Comparison of ENCODE assay signal across 30 cellular contexts in the genomic region with DNA sequence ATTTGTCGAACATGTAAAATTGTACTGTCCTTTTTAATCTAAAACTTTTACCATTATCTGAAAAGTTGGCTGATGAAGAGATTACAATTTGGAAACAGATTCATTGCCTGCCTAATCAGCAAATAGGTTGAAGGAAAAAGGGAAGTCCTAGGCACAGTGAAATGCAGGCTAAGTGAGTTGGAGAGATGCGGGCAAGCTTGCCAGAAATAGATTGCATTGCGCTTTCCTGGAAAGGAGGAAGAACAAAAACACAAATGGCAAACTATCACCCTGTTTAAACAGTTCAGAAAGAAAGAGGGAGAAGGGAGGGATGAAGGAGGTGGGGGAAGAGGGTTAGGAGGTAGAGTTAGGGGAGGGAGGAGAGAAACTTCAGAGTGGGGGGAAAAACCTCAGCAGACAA.
A peak's percentile ranks its signal among the peaks of the same experiment; 100 is the strongest.
DNase-seq lines count a peak whose midpoint lies in the region; ATAC-seq, FAIRE-seq and TF ChIP-seq lines count a peak whose summit lies in the region.
"Had no signal": no experiment of that assay in that cellular context is flagged by ENCODE, and none has a peak within 500 bp of the region (broad histone marks: within the 10 kb centered on the region; RNA-seq: fewer than 3 reads in every experiment).

No MANE protein-coding gene starts in this region.

- intact Hi-C loops in HepG2 (cut with micrococcal nuclease; ENCODE audit: unreplicated experiment): no loop called here

- in situ Hi-C loops in HepG2 (cut with HindIII; ENCODE audit: extremely low pct_ligation_motif_present, low pct_unique_long_range_greater_than_20kb): no loop called here

- H3K79me2 ChIP-seq in HepG2 (ENCODE audit: insufficient read depth, low read length): no peaks in the 10 kb centered on the region

- no peak for FAIRE-seq in HepG2 (lab: Jason Lieb, UNC)
- no peak for FAIRE-seq in D721Med (lab: Jason Lieb, UNC)
- FAIRE-seq: A204.1, GM12892, islet of Langerhans had no signal

- POLR2A ChIA-PET in HepG2 (lab: Yijun Ruan, JAX): no interaction called here

- ATAC-seq in HepG2: no peak
- ATAC-seq: body of pancreas, left lobe of liver had no signal

- TF ChIP-seq RAD21 in HepG2 (CRISPR knock-in tag; IDR thresholded peaks at IDR 0.05): no peak

- no TSS peak for BruUV-seq in HepG2 (replicated peaks; lab: Mats Ljungman, UMichigan)

- no peaks in the 10 kb centered on the region for H3K4me1 ChIP-seq in HepG2 (ENCODE audit: insufficient read depth, low read length)
- H3K4me1 ChIP-seq: body of pancreas, Peyer's patch, sigmoid colon, stomach had no signal

- no peak overlapping the region for H3K9ac ChIP-seq in HepG2 (ENCODE audit: insufficient read depth, low read depth, low read length)

- H2AFZ ChIP-seq in HepG2 (ENCODE audit: low read length): no peak overlapping the region

- H3K4me3 ChIP-seq in HepG2 (replicated peaks in 1 of 3; ENCODE audit: insufficient read depth in 1 of 3, low read depth in 2 of 3, low read length in 3 of 3): no peak overlapping the region
- H3K4me3 ChIP-seq: body of pancreas, Peyer's patch, sigmoid colon, stomach had no signal

- H4K20me1 ChIP-seq in HepG2 (ENCODE audit: insufficient read depth, low read length): no peaks in the 10 kb centered on the region

- no peak overlapping the region for H3K27ac ChIP-seq in HepG2 (ENCODE audit: extremely low read length, insufficient read depth, low read length)
- H3K27ac ChIP-seq: body of pancreas, neutrophil, Peyer's patch, sigmoid colon, stomach had no signal

- no peaks in the 10 kb centered on the region for H3K36me3 ChIP-seq in HepG2 (replicated peaks in 1 of 2; ENCODE audit: control insufficient read depth in 1 of 2, insufficient read depth in 2 of 2, low read length in 2 of 2)
- H3K36me3 ChIP-seq: neutrophil, Peyer's patch, sigmoid colon, stomach had no signal

- TF ChIP-seq EP300 in HepG2 (IDR thresholded peaks at IDR 0.05; ENCODE audit: low read depth in 2 of 2, low read length in 2 of 2) (no peak), HepG2 (CRISPR knock-in tag; IDR thresholded peaks at IDR 0.05; ENCODE audit: borderline replicate concordance) (no peak)

- no peaks in the 10 kb centered on the region for H3K27me3 ChIP-seq in HepG2 (ENCODE audit: control insufficient read depth in 1 of 2, insufficient read depth in 2 of 2, low read length in 2 of 2)
- H3K27me3 ChIP-seq: body of pancreas, neutrophil, Peyer's patch, sigmoid colon, stomach had no signal

- no peak for TF ChIP-seq POLR2A in HepG2 (IDR thresholded peaks at IDR 0.05; ENCODE audit: insufficient read depth in 1 of 2, low read depth in 2 of 2, low read length in 2 of 2)

- WGBS in HepG2 (ENCODE audit: low lambda C conversion rate): 45% methylated on average over 3 of the region's 3 CpGs

- no peak overlapping the region for H3K4me2 ChIP-seq in HepG2 (ENCODE audit: low read depth, low read length)

- DNase-seq in CD1c-positive myeloid dendritic cell (ENCODE audit: extremely low spot score) (peak; percentile 24), MV-4-11 (lab: John Stamatoyannopoulos, UW) (peak; percentile 88), SKM-1 treated with dmso at 0.1 percent for 144 hours (lab: John Stamatoyannopoulos, UW; ENCODE audit: unreplicated experiment) (peak; percentile 40), HepG2 (ENCODE audit: low spot score) (no peak), D721Med (ENCODE audit: insufficient read length, low spot score) (no peak), putamen (ENCODE audit: low spot score) (no peak), DMS 273 treated with DMSO at 0.1 percent for 48 hours (lab: John Stamatoyannopoulos, UW) (no peak)
- no peak for DNase-seq in activated CD4-positive, alpha-beta T cell treated with anti-CD3 and anti-CD28 coated beads for 1 hour
- DNase-seq: activated CD4-positive, alpha-beta memory T cell treated with anti-CD3 and anti-CD28 coated beads for 36 hours; activated naive CD4-positive, alpha-beta T cell treated with anti-CD3 and anti-CD28 coated beads, Interleukin-2, amount 10 ng/mL, durations not matched to agents 7 days and 5 days; body of pancreas; CD8-positive, alpha-beta memory T cell; dermis blood vessel endothelial cell; DMS153; endodermal cell; IMR-90; mesenchymal stem cell; NCI-H1930; NCI-H524; Peyer's patch; SIG-M5; sigmoid colon; stimulated activated CD4-positive, alpha-beta T cell treated with anti-CD3 and anti-CD28 coated beads, Interleukin-4, amount 100 ng/mL, for 1 hour; stomach; T1000 had no signal

- CTCF ChIA-PET in HepG2 (lab: Yijun Ruan, JAX; ENCODE audit: low intra/inter-chr PET ratio, low total read pairs): no interaction called here

- no peaks in the 10 kb centered on the region for H3K9me3 ChIP-seq in HepG2 (ENCODE audit: low read length)
- H3K9me3 ChIP-seq: body of pancreas, neutrophil, Peyer's patch, sigmoid colon, stomach had no signal

- TF ChIP-seq CTCF in HepG2 (CRISPR knock-in tag; IDR thresholded peaks at IDR 0.05) (no peak), D721Med (IDR thresholded peaks at IDR 0.05; ENCODE audit: insufficient read depth, missing control alignments) (no peak)

TF ChIP-seq in HepG2, 621 proteins besides CTCF, POLR2A, EP300 and RAD21:
- TF ChIP-seq, protein P1, sequence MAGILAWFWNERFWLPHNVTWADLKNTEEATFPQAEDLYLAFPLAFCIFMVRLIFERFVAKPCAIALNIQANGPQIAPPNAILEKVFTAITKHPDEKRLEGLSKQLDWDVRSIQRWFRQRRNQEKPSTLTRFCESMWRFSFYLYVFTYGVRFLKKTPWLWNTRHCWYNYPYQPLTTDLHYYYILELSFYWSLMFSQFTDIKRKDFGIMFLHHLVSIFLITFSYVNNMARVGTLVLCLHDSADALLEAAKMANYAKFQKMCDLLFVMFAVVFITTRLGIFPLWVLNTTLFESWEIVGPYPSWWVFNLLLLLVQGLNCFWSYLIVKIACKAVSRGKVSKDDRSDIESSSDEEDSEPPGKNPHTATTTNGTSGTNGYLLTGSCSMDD (CRISPR knock-in tag; IDR thresholded peaks at IDR 0.05): no peak
- no peak for TF ChIP-seq ZNF331 (CRISPR knock-in tag; IDR thresholded peaks at IDR 0.05)
- TF ChIP-seq HNRNPK (IDR thresholded peaks at IDR 0.05; ENCODE audit: low read depth, low read length, poor library complexity, severe bottlenecking): peak; percentile 67
- TF ChIP-seq PCBP2 (optimal IDR thresholded peaks at IDR 0.05; ENCODE audit: low read depth, low read length, poor library complexity, severe bottlenecking): peak; percentile 34

Comparison
In these comparisons a context has a peak if more than half of its experiments do, and no peak if none do; other contexts are left out.
1. DNase-seq: peak in CD1c-positive myeloid dendritic cell (single experiment), MV-4-11 (single experiment) and SKM-1 treated with dmso at 0.1 percent for 144 hours (single experiment); none in HepG2 (single experiment), D721Med (single experiment), putamen (single experiment), DMS 273 treated with DMSO at 0.1 percent for 48 hours (single experiment) and activated CD4-positive, alpha-beta T cell treated with anti-CD3 and anti-CD28 coated beads for 1 hour (single experiment).